ENCODE assay signal across 25 cellular contexts in genomic region chr4:101040776-101041175, GRCh38.
DNase-seq lines count a peak whose midpoint lies in the region; ATAC-seq, FAIRE-seq and TF ChIP-seq lines count a peak whose summit lies in the region.
"Had no signal": no experiment of that assay in that cellular context is flagged by ENCODE, and none has a peak within 500 bp of the region (broad histone marks: within the 10 kb centered on the region; RNA-seq: fewer than 3 reads in every experiment).

No MANE protein-coding gene starts in this region.

- no peak for TF ChIP-seq RAD21 in H1 (IDR thresholded peaks at IDR 0.05 in 1 of 2, conservative IDR thresholded peaks at IDR 0.05 in 1 of 2; ENCODE audit: low read depth in 2 of 2, low read length in 2 of 2)

- no peaks in the 10 kb centered on the region for H3K23me2 ChIP-seq in H1 (ENCODE audit: low read depth, low read length)

- no peak overlapping the region for H3K4me2 ChIP-seq in GM23338
- H3K4me2 ChIP-seq in H1 (ENCODE audit: insufficient read depth in 1 of 2, low read depth in 2 of 2, low read length in 2 of 2), result no peak overlapping the region
- peak overlapping the region; percentile 2 for H3K4me2 ChIP-seq in neural progenitor cell

- no peak overlapping the region for H2BK12ac ChIP-seq in H1 (ENCODE audit: low read depth, low read length)

- no peak overlapping the region for H2BK5ac ChIP-seq in H1 (ENCODE audit: low read depth, low read length)

- no peaks in the 10 kb centered on the region for H3F3A ChIP-seq in GM23338 (replicated peaks; ENCODE audit: low read depth)
- peaks cover 5% of the 10 kb centered on the region for H3F3A ChIP-seq in neural progenitor cell (ENCODE audit: low read depth)

- no peak overlapping the region for H2AK5ac ChIP-seq in H1 (ENCODE audit: low read depth, low read length)

- no peak overlapping the region for H3K14ac ChIP-seq in H1 (ENCODE audit: insufficient read length)

- H3K36me3 Mint-ChIP-seq in GM23338 (ENCODE audit: low read depth) (peaks cover 22% of the 10 kb centered on the region), neural progenitor cell (peaks cover 21% of the 10 kb centered on the region)

- H3K4me1 ChIP-seq in A673 (ENCODE audit: insufficient read depth, low read length, poor library complexity, severe bottlenecking) (peaks cover 48% of the 10 kb centered on the region), GM23338 (ENCODE audit: insufficient read depth) (peaks cover 11% of the 10 kb centered on the region), H1 (replicated peaks in 1 of 4; ENCODE audit: control insufficient read depth in 3 of 4, insufficient read depth in 4 of 4, low read length in 3 of 4) (peaks cover 0 to 7% (median 3%) of the 10 kb centered on the region in 4 experiments; a peak in 2 of 7 replicates), neural progenitor cell (peaks cover 6% of the 10 kb centered on the region)
- H3K4me1 ChIP-seq: BE2C, HAP-1 had no signal

- H3K23ac ChIP-seq in H1 (ENCODE audit: insufficient read length), result no peak overlapping the region

- DNase-seq in A673 (ENCODE audit: low spot score) (peak; percentile 59), GM23338 (ENCODE audit: low spot score) (peak; percentile 21), H1 (ENCODE audit: low read depth in 1 of 2, low spot score in 2 of 2) (no peak), neural progenitor cell (ENCODE audit: low spot score) (no peak), cardiac septum (ENCODE audit: low spot score) (no peak), NAMALWA (ENCODE audit: low spot score) (no peak)
- DNase-seq: ACHN; AML-193; BE2C; Calu3; CD4-positive, alpha-beta T cell; COR-L47; DMS53; DMS79 treated with DMSO at 0.1 percent for 48 hours; GF-D8; GM23248 had no signal

- H3K9me3 ChIP-seq in A673 (ENCODE audit: low read depth, low read length, poor library complexity, severe bottlenecking), result no peaks in the 10 kb centered on the region
- no peaks in the 10 kb centered on the region for H3K9me3 ChIP-seq in H1 (ENCODE audit: insufficient read depth in 2 of 2, low read depth in 1 of 2, low read length in 1 of 2)
- H3K9me3 ChIP-seq in neural progenitor cell (ENCODE audit: low read depth), result no peaks in the 10 kb centered on the region
- H3K9me3 ChIP-seq: BE2C; BLaER1 treated with 17β-estradiol and CSF1 and Interleukin-3, amounts not matched to agents 10 nM and 100 nM; HAP-1 had no signal

- intact Hi-C loops in A673 (cut with micrococcal nuclease; ENCODE audit: unreplicated experiment) (no loop called here), cardiac septum (cut with DNase I) (no loop called here)

- no peak for FAIRE-seq in H1 (lab: Jason Lieb, UNC)
- FAIRE-seq: A204.1, GM12891, GM18507, H54 had no signal

- H3K27me3 ChIP-seq in A673 (replicated peaks; ENCODE audit: insufficient read depth, low read depth, low read length, poor library complexity) (no peaks in the 10 kb centered on the region), GM23338 (ENCODE audit: insufficient read depth) (no peaks in the 10 kb centered on the region), H1 (replicated peaks in 1 of 4; ENCODE audit: control insufficient read depth in 3 of 4, extremely low read depth in 1 of 4, insufficient read depth in 3 of 4, low read length in 3 of 4) (no peaks in the 10 kb centered on the region; a peak in 1 of 7 replicates), neural progenitor cell (no peaks in the 10 kb centered on the region)
- H3K27me3 ChIP-seq: BE2C; BLaER1 treated with 17β-estradiol and CSF1 and Interleukin-3, amounts not matched to agents 10 nM and 100 nM had no signal

- H4K5ac ChIP-seq in H1 (ENCODE audit: insufficient read length, low read depth, low read length), result no peak overlapping the region

- H3K4me1 Mint-ChIP-seq in GM23338, result peaks cover 29% of the 10 kb centered on the region
- H3K4me1 Mint-ChIP-seq in neural progenitor cell, result peaks cover 22% of the 10 kb centered on the region

- TF ChIP-seq POLR2A in H1 (IDR thresholded peaks at IDR 0.05; ENCODE audit: control extremely low read depth in 1 of 2, low read depth in 2 of 2, low read length in 2 of 2), result no peak

- H4K20me1 ChIP-seq in GM23338 (replicated peaks; ENCODE audit: insufficient read depth) (no peaks in the 10 kb centered on the region), H1 (replicated peaks in 1 of 2; ENCODE audit: control insufficient read depth in 1 of 2, insufficient read depth in 2 of 2, low read length in 2 of 2) (no peaks in the 10 kb centered on the region), neural progenitor cell (ENCODE audit: low read depth) (no peaks in the 10 kb centered on the region)
- H4K20me1 ChIP-seq: BLaER1 treated with 17β-estradiol and CSF1 and Interleukin-3, amounts not matched to agents 10 nM and 100 nM had no signal

- H3K27me3 Mint-ChIP-seq in GM23338 (ENCODE audit: insufficient read depth, low read depth, poor library complexity) (no peaks in the 10 kb centered on the region), neural progenitor cell (ENCODE audit: insufficient read depth, low read depth) (no peaks in the 10 kb centered on the region)
- H3K27me3 Mint-ChIP-seq: CD4-positive, alpha-beta T cell had no signal

- no peaks in the 10 kb centered on the region for H3K9me3 Mint-ChIP-seq in GM23338
- H3K9me3 Mint-ChIP-seq in neural progenitor cell, result peaks cover 4% of the 10 kb centered on the region
- H3K9me3 Mint-ChIP-seq: CD4-positive, alpha-beta T cell had no signal

- 37% methylated on average over 2 of the region's 2 CpGs; no CpG with 5 or more reads in 1 of the 2 experiments for WGBS in H1 (ENCODE audit: extremely low coverage in 1 of 2, insufficient coverage in 1 of 2, insufficient read length in 1 of 2, insufficient replicate concordance in 2 of 2, low coverage in 1 of 2, low lambda C conversion rate in 2 of 2, missing lambda C conversion rate in 1 of 2), 2 experiments

- H3K4me3 ChIP-seq in A673 (ENCODE audit: low read depth, low read length, poor library complexity, severe bottlenecking), result no peak overlapping the region
- H3K4me3 ChIP-seq in GM23338, result no peak overlapping the region
- H3K4me3 ChIP-seq in H1 (ENCODE audit: extremely low read depth in 1 of 4, insufficient read depth in 2 of 4, low read depth in 3 of 4, low read length in 4 of 4), result no peak overlapping the region
- no peak overlapping the region for H3K4me3 ChIP-seq in neural progenitor cell
- H3K4me3 ChIP-seq: BLaER1 treated with 17β-estradiol and CSF1 and Interleukin-3, amounts not matched to agents 10 nM and 100 nM; GM23248; HAP-1 had no signal

- POLR2A ChIA-PET in A673 (lab: Charles Lee; ENCODE audit: low non-redundant PET) (no interaction called here), H1 (lab: Charles Lee; ENCODE audit: partially characterized antibody) (no interaction called here)

- H4K8ac ChIP-seq in H1 (ENCODE audit: extremely low read depth, insufficient read depth, low read length), result no peak overlapping the region

- H3K4ac ChIP-seq in H1 (replicated peaks; ENCODE audit: insufficient read length, low read depth, low read length), result no peak overlapping the region

- H3K18ac ChIP-seq in H1 (ENCODE audit: extremely low read depth, low read length), result no peak overlapping the region

- no peak overlapping the region for H4K91ac ChIP-seq in H1 (replicated peaks; ENCODE audit: insufficient read length, low read length)

- H3K9ac ChIP-seq in H1 (replicated peaks in 1 of 4; ENCODE audit: extremely low read depth in 1 of 4, low read depth in 3 of 4, low read length in 3 of 4) (no peak overlapping the region), neural progenitor cell (no peak overlapping the region)
- H3K9ac ChIP-seq: BLaER1 treated with 17β-estradiol and CSF1 and Interleukin-3, amounts not matched to agents 10 nM and 100 nM; GM23248 had no signal

- H3K79me2 ChIP-seq in GM23338 (replicated peaks; ENCODE audit: insufficient read depth) (no peaks in the 10 kb centered on the region), H1 (ENCODE audit: control insufficient read depth in 1 of 2, insufficient read depth in 2 of 2, low read length in 2 of 2) (no peaks in the 10 kb centered on the region), neural progenitor cell (ENCODE audit: low read depth) (no peaks in the 10 kb centered on the region)

- TF ChIP-seq CTCF in A673 (conservative IDR thresholded peaks at IDR 0.05; ENCODE audit: low read depth, low read length) (no peak), GM23338 (conservative IDR thresholded peaks at IDR 0.05; ENCODE audit: low read depth in 2 of 2) (no peak), H1 (IDR thresholded peaks at IDR 0.05; ENCODE audit: control extremely low read depth in 1 of 3, insufficient read depth in 1 of 3, low read depth in 1 of 3, low read length in 3 of 3) (no peak), neural progenitor cell (IDR thresholded peaks at IDR 0.05) (no peak)

- H3K36me3 ChIP-seq in A673 (ENCODE audit: insufficient read depth, low read length, poor library complexity, severe bottlenecking), result no peaks in the 10 kb centered on the region
- H3K36me3 ChIP-seq in GM23338 (ENCODE audit: insufficient read depth), result no peaks in the 10 kb centered on the region
- H3K36me3 ChIP-seq in H1 (ENCODE audit: control insufficient read depth in 2 of 4, insufficient read depth in 4 of 4, low read length in 3 of 4), result peaks cover 0 to 4% (median 0%) of the 10 kb centered on the region in 4 experiments; a peak in 3 of 8 replicates
- H3K36me3 ChIP-seq in neural progenitor cell, result no peaks in the 10 kb centered on the region
- H3K36me3 ChIP-seq: BE2C, HAP-1 had no signal

- H2BK15ac ChIP-seq in H1 (ENCODE audit: low read length), result no peak overlapping the region

- H3K27ac Mint-ChIP-seq in GM23338, result no peak overlapping the region
- H3K27ac Mint-ChIP-seq in neural progenitor cell, result no peak overlapping the region
- H3K27ac Mint-ChIP-seq: CD14-positive monocyte; CD4-positive, alpha-beta T cell had no signal

- no peaks in the 10 kb centered on the region for H3K79me1 ChIP-seq in H1 (ENCODE audit: low read depth, low read length)

- H3K27ac ChIP-seq in A673 (ENCODE audit: low read depth, low read length, poor library complexity, severe bottlenecking) (no peak overlapping the region), GM23338 (ENCODE audit: low read depth) (no peak overlapping the region), H1 (ENCODE audit: low read depth, low read length) (no peak overlapping the region), neural progenitor cell (no peak overlapping the region)
- H3K27ac ChIP-seq: GM23248 had no signal

- ATAC-seq in GM23338 (peak; percentile 42; the same call in 1 of the 3 replicates), HG03045 (IDR thresholded peaks at IDR 0.05; ENCODE audit: unreplicated experiment) (no peak), HG03280 (IDR thresholded peaks at IDR 0.05; ENCODE audit: unreplicated experiment) (no peak)

- no peak overlapping the region for H2BK120ac ChIP-seq in H1 (replicated peaks; ENCODE audit: low read depth, low read length)

- H2BK20ac ChIP-seq in H1 (ENCODE audit: low read length), result no peak overlapping the region

- no TSS peak for BruUV-seq in A673 (replicated peaks; lab: Mats Ljungman, UMichigan)

- H3K56ac ChIP-seq in H1 (replicated peaks; ENCODE audit: insufficient read length, low read depth, low read length), result no peak overlapping the region

- H3K9me2 ChIP-seq in GM23338 (ENCODE audit: insufficient read depth), result no peaks in the 10 kb centered on the region

- H3K4me3 Mint-ChIP-seq in GM23338 (no peak overlapping the region), neural progenitor cell (no peak overlapping the region)
- H3K4me3 Mint-ChIP-seq: CD14-positive monocyte; CD4-positive, alpha-beta T cell had no signal

- no peak overlapping the region for H2AFZ ChIP-seq in GM23338
- H2AFZ ChIP-seq in H1 (ENCODE audit: low read length), result no peak overlapping the region
- no peak overlapping the region for H2AFZ ChIP-seq in neural progenitor cell (replicated peaks)
- H2AFZ ChIP-seq: GM23248 had no signal

- TF ChIP-seq EP300 in H1 (IDR thresholded peaks at IDR 0.05; ENCODE audit: borderline replicate concordance in 1 of 2, low read depth in 2 of 2, low read length in 2 of 2), result no peak

- CTCF ChIA-PET in A673 (lab: Charles Lee), result no interaction called here
- CTCF ChIA-PET in H1 (lab: Charles Lee; ENCODE audit: partially characterized antibody), result interaction anchor here (2.5 kb wide), 1 partner anchor 11 kb away, joined by 9 read pairs; no protein-coding TSS in a partner anchor

Comparison
In these comparisons a context has a peak if more than half of its experiments do, and no peak if none do; other contexts are left out.
1. DNase-seq: peak in A673 (single experiment) and GM23338 (single experiment); none in H1 (0 of 2), neural progenitor cell (single experiment), cardiac septum (single experiment) and NAMALWA (single experiment).